In genomic region chr9:101481296-101481695, GRCh38 we compare ENCODE assay signal across 1 cellular context.
A peak's percentile ranks its signal among the peaks of the same experiment; 100 is the strongest.
TF ChIP-seq lines count a peak whose summit lies in the region.

No MANE protein-coding gene starts in this region.

TF ChIP-seq in K562, 482 proteins besides CTCF, POLR2A, EP300 and RAD21:
- peak; percentile 87 for TF ChIP-seq SOX6 (IDR thresholded peaks at IDR 0.05)
- peak; percentile 51 for TF ChIP-seq ARID1B (IDR thresholded peaks at IDR 0.05)
- TF ChIP-seq CEBPZ (IDR thresholded peaks at IDR 0.05; ENCODE audit: borderline replicate concordance, low read depth, low read length), result no peak
- TF ChIP-seq GABPB2 (CRISPR knock-in tag; conservative IDR thresholded peaks at IDR 0.05), result no peak
- TF ChIP-seq CBFB (CRISPR knock-in tag; IDR thresholded peaks at IDR 0.05), result no peak
- TF ChIP-seq TGIF2 (CRISPR knock-in tag; IDR thresholded peaks at IDR 0.05), result no peak
- TF ChIP-seq TEAD4 (IDR thresholded peaks at IDR 0.05; ENCODE audit: low read length), result peak; percentile 25; the same call in 1 of the 2 replicates
- no peak for TF ChIP-seq TEAD4 (CRISPR knock-in tag; IDR thresholded peaks at IDR 0.05; ENCODE audit: borderline replicate concordance)
- TF ChIP-seq ZNF717 (CRISPR knock-in tag; IDR thresholded peaks at IDR 0.05), result no peak
- TF ChIP-seq USF1 (CRISPR knock-in tag; IDR thresholded peaks at IDR 0.05), result no peak
- no peak for TF ChIP-seq AFF4 (CRISPR knock-in tag; IDR thresholded peaks at IDR 0.05)
- TF ChIP-seq CBFA2T3 (IDR thresholded peaks at IDR 0.05), result peak; percentile 13; the same call in 1 of the 2 replicates
- peak; percentile 30; the same call in 1 of the 2 replicates for TF ChIP-seq TAL1 (IDR thresholded peaks at IDR 0.05)
TF ChIP-seq in K562: peak in this region for 5.
